8 cellular contexts compared by ENCODE assay signal in the genomic region with DNA sequence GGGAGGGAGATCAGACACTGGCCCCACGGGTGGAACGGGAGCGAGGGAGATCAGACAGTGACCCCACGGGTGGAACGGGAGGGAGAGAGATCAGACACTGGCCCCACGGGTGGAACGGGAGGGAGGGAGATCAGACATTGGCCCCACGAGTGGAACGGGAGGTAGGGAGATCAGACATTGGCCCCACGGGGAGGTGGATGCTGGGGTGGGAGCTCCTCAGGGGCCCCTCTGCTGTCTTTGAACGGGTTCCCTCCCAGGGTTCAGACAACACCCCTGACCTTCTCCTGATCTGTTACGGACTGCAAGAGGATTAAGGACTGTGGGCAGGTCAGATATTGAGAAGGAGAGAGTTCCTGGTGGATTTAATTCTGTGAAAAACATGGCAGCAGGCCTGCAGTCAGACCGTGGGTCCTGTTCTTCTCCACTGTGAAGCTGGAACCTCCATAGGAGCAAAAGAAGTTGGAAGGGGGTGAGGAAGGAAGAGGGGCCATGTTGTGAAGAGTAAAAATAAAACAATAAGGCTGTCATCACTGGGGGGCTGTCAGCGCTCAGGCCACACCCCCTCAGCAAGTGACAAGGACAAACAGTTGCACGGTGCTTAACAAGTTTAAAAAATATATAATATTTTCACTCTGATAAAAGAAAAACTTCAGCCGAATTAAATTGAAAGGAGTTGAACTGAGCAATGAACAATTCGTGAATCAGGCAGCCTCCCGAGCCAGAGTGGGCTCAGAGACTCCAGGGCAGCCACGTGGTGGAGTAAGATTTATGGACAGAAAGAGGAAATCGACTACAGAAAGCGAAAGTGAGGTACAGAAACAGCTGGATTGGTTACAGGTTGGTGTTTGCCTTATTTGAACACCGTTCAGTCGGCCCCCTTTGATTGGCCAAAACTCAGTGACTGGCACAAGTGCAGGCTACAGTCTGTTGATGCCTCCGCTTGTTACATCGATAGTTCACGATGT.
A peak's percentile ranks its signal among the peaks of the same experiment; 100 is the strongest.
DNase-seq lines count a peak whose midpoint lies in the region; ATAC-seq and TF ChIP-seq lines count a peak whose summit lies in the region.

No MANE protein-coding gene starts in this region.

- H3K9me2 ChIP-seq in hepatocyte (replicated peaks; ENCODE audit: insufficient read depth), result no peaks in the 10 kb centered on the region

- H3K79me2 ChIP-seq in hepatocyte, result no peaks in the 10 kb centered on the region

- H3K9me3 ChIP-seq in hepatocyte (ENCODE audit: low read depth), result no peaks in the 10 kb centered on the region

- no peaks in the 10 kb centered on the region for H4K20me1 ChIP-seq in hepatocyte (ENCODE audit: insufficient read depth, poor library complexity, severe bottlenecking)

- H3K27me3 ChIP-seq in hepatocyte, result peaks cover 4% of the 10 kb centered on the region

- 79% methylated on average over 25 of the region's 26 CpGs for WGBS in hepatocyte (ENCODE audit: low lambda C conversion rate, missing lambda C conversion rate)

- H3K27ac ChIP-seq in hepatocyte (peak overlapping the region; percentile 88), substantia nigra (ENCODE audit: low read depth, low read length, poor library complexity, severe bottlenecking) (no peak overlapping the region)

- TF ChIP-seq CTCF in hepatocyte (IDR thresholded peaks at IDR 0.05; ENCODE audit: poor library complexity), result no peak

- peaks cover 11% of the 10 kb centered on the region for H3K4me1 ChIP-seq in hepatocyte (ENCODE audit: insufficient read depth)

- no peak for ATAC-seq in GM21723 (IDR thresholded peaks at IDR 0.05; ENCODE audit: unreplicated experiment)

- peak; percentile 26 for DNase-seq in KG1 (lab: John Stamatoyannopoulos, UW)
- DNase-seq in activated CD8-positive, alpha-beta memory T cell treated with anti-CD3 and anti-CD28 coated beads for 1 hour (ENCODE audit: extremely low read depth in 1 of 2, low read depth in 1 of 2), result peak; percentile 15 to 19
- DNase-seq in hepatocyte (ENCODE audit: low spot score), result no peak
- peak; percentile 15 for DNase-seq in stimulated activated CD8-positive, alpha-beta memory T cell treated with anti-CD3 and anti-CD28 coated beads, Interleukin-15, amount 100 ng/mL, for 1 hour (ENCODE audit: low read depth)
- no peak for DNase-seq in NCI-H2107 treated with DMSO at 0.1 percent for 48 hours (lab: John Stamatoyannopoulos, UW; ENCODE audit: unreplicated experiment)
- no peak for DNase-seq in NCI-H524 treated with DMSO at 0.1 percent for 48 hours (lab: John Stamatoyannopoulos, UW)
- DNase-seq in substantia nigra (lab: John Stamatoyannopoulos, UW), result no peak

- H3K36me3 ChIP-seq in hepatocyte (replicated peaks; ENCODE audit: insufficient read depth, low read depth), result no peaks in the 10 kb centered on the region

- peak overlapping the region; percentile 15 for H3K4me2 ChIP-seq in hepatocyte

- no peak overlapping the region for H2AFZ ChIP-seq in hepatocyte

- no peak overlapping the region for H3K4me3 ChIP-seq in hepatocyte

Comparison
In these comparisons a context has a peak if more than half of its experiments do, and no peak if none do; other contexts are left out.
1. DNase-seq: peak in KG1 (single experiment), activated CD8-positive, alpha-beta memory T cell treated with anti-CD3 and anti-CD28 coated beads for 1 hour (2 of 2) and stimulated activated CD8-positive, alpha-beta memory T cell treated with anti-CD3 and anti-CD28 coated beads, Interleukin-15, amount 100 ng/mL, for 1 hour (single experiment); none in hepatocyte (single experiment), NCI-H2107 treated with DMSO at 0.1 percent for 48 hours (single experiment), NCI-H524 treated with DMSO at 0.1 percent for 48 hours (single experiment) and substantia nigra (0 of 49).